In genomic region chr19:42606660-42607351, GRCh38 we compare ENCODE assay signal across 8 cellular contexts. TPM values are rescaled to one million over a fixed set of nuclear protein-coding genes. Genes with fewer than 3 reads are reported as not detected.
DNase-seq lines count a peak whose midpoint lies in the region; ATAC-seq and TF ChIP-seq lines count a peak whose summit lies in the region.

No MANE protein-coding gene starts in this region.

- H3K27ac Mint-ChIP-seq in effector memory CD8-positive, alpha-beta T cell: no peak overlapping the region

- peaks cover 38 to 63% of the 10 kb centered on the region in 2 donors for H3K27me3 Mint-ChIP-seq in effector memory CD8-positive, alpha-beta T cell

- H3K4me3 ChIP-seq in right atrium auricular region (no peak overlapping the region), upper lobe of left lung (no peak overlapping the region)

- TF ChIP-seq EP300 in upper lobe of left lung (IDR thresholded peaks at IDR 0.05): no peak

- DNase-seq in Right ventricle myocardium inferior (ENCODE audit: missing footprints): peak; percentile 83
- DNase-seq in right atrium auricular region (ENCODE audit: low spot score): no peak
- peak; percentile 53 for DNase-seq in NCI-H2107 (lab: John Stamatoyannopoulos, UW)
- peak; percentile 72 for DNase-seq in activated CD4-positive, CD25-positive, alpha-beta regulatory T cell treated with anti-CD3 and anti-CD28 coated beads, Interleukin-2, amount 50 U/mL, for 72 hours
- DNase-seq in effector memory CD8-positive, alpha-beta T cell: peak; percentile 24 to 34 (median 32)
- DNase-seq in myocyte (ENCODE audit: low read depth): peak; percentile 18
- peak; percentile 41 to 89 for DNase-seq in upper lobe of left lung

- H3K4me3 Mint-ChIP-seq in effector memory CD8-positive, alpha-beta T cell: no peak overlapping the region

- H3K9me3 ChIP-seq in right atrium auricular region (no peaks in the 10 kb centered on the region), upper lobe of left lung (no peaks in the 10 kb centered on the region)

- H3K36me3 ChIP-seq in right atrium auricular region (no peaks in the 10 kb centered on the region), upper lobe of left lung (no peaks in the 10 kb centered on the region)

- H3K27ac ChIP-seq in right atrium auricular region (no peak overlapping the region), upper lobe of left lung (no peak overlapping the region)

- intact Hi-C loops in Right ventricle myocardium inferior (cut with DNase I): no loop called here

- ATAC-seq in Right ventricle myocardium inferior: no peak
- ATAC-seq in effector memory CD8-positive, alpha-beta T cell (replicated peaks): no peak
- ATAC-seq in upper lobe of left lung (ENCODE audit: low FRiP score in 2 of 2): peak; percentile 61 to 87
- ATAC-seq in HG03460 (IDR thresholded peaks at IDR 0.05; ENCODE audit: unreplicated experiment): no peak

- H3K27me3 ChIP-seq in right atrium auricular region (no peaks in the 10 kb centered on the region), upper lobe of left lung (no peaks in the 10 kb centered on the region)

- H3K36me3 Mint-ChIP-seq in effector memory CD8-positive, alpha-beta T cell (ENCODE audit: insufficient read depth): no peaks in the 10 kb centered on the region

- TF ChIP-seq POLR2A in upper lobe of left lung (IDR thresholded peaks at IDR 0.05): no peak

- no peaks in the 10 kb centered on the region for H3K4me1 Mint-ChIP-seq in effector memory CD8-positive, alpha-beta T cell (ENCODE audit: low read depth in 2 of 2)

- H3K9me3 Mint-ChIP-seq in effector memory CD8-positive, alpha-beta T cell: no peaks in the 10 kb centered on the region

- 9 to 27% methylated on average over 9 to 14 of the region's 14 CpGs for WGBS in upper lobe of left lung, 2 donors

- H3K4me1 ChIP-seq in right atrium auricular region (no peaks in the 10 kb centered on the region), upper lobe of left lung (peaks cover 0 to 5% (median 0%) of the 10 kb centered on the region in 4 donors)

- TF ChIP-seq CTCF in right atrium auricular region (IDR thresholded peaks at IDR 0.05) (peak in 1 of 2 donors; percentile 54), upper lobe of left lung (IDR thresholded peaks at IDR 0.05) (peak; percentile 39 to 64 (median 60))

RNA-seq across cellular contexts. Expression of gene CEACAM8, which starts 12.1 kb away (rescaled TPM):
- not detected for total RNA-seq in Right ventricle myocardium inferior
- total RNA-seq in right atrium auricular region: not detected
- total RNA-seq in myocyte: not detected in 2 replicates
- polyA plus RNA-seq in myocyte (2012): not detected
- 1 to 10 TPM in 1 of 6 donors, under 1 TPM in 3, not detected in 2; 0.67 to 1.1 (median 0.75) TPM for total RNA-seq in upper lobe of left lung

Comparison
In these comparisons a context has a peak if more than half of its experiments do, and no peak if none do; other contexts are left out.
1. ATAC-seq: peak in upper lobe of left lung (2 of 2); none in Right ventricle myocardium inferior (single experiment), effector memory CD8-positive, alpha-beta T cell (single experiment) and HG03460 (single experiment).